Comparison of ENCODE assay signal across 1 cellular context in genomic region chr5:59744531-59744992, GRCh38.
TF ChIP-seq lines count a peak whose summit lies in the region.

No MANE protein-coding gene starts in this region.

TF ChIP-seq in IMR-90, 13 proteins besides CTCF, POLR2A, EP300 and RAD21 (continued from another document):
- TF ChIP-seq, protein P1, sequence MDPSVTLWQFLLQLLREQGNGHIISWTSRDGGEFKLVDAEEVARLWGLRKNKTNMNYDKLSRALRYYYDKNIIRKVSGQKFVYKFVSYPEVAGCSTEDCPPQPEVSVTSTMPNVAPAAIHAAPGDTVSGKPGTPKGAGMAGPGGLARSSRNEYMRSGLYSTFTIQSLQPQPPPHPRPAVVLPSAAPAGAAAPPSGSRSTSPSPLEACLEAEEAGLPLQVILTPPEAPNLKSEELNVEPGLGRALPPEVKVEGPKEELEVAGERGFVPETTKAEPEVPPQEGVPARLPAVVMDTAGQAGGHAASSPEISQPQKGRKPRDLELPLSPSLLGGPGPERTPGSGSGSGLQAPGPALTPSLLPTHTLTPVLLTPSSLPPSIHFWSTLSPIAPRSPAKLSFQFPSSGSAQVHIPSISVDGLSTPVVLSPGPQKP (IDR thresholded peaks at IDR 0.05; ENCODE audit: borderline replicate concordance, low read depth, low read length), result no peak
- TF ChIP-seq, protein P2, sequence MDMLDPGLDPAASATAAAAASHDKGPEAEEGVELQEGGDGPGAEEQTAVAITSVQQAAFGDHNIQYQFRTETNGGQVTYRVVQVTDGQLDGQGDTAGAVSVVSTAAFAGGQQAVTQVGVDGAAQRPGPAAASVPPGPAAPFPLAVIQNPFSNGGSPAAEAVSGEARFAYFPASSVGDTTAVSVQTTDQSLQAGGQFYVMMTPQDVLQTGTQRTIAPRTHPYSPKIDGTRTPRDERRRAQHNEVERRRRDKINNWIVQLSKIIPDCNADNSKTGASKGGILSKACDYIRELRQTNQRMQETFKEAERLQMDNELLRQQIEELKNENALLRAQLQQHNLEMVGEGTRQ (IDR thresholded peaks at IDR 0.05; ENCODE audit: low read depth, low read length), result no peak
- TF ChIP-seq FOS (IDR thresholded peaks at IDR 0.05; ENCODE audit: low read depth, low read length) (no peak), CEBPB (IDR thresholded peaks at IDR 0.05; ENCODE audit: low read depth, low read length) (no peak), MAZ (IDR thresholded peaks at IDR 0.05; ENCODE audit: borderline replicate concordance, low read depth, low read length) (no peak), NFE2L2 (IDR thresholded peaks at IDR 0.05; ENCODE audit: low read depth, low read length) (no peak), SMC3 (IDR thresholded peaks at IDR 0.05; ENCODE audit: low read depth, low read length) (no peak), BHLHE40 (IDR thresholded peaks at IDR 0.05; ENCODE audit: low read depth, low read length) (no peak)
